ENCODE assay signal across 17 cellular contexts in the genomic region with DNA sequence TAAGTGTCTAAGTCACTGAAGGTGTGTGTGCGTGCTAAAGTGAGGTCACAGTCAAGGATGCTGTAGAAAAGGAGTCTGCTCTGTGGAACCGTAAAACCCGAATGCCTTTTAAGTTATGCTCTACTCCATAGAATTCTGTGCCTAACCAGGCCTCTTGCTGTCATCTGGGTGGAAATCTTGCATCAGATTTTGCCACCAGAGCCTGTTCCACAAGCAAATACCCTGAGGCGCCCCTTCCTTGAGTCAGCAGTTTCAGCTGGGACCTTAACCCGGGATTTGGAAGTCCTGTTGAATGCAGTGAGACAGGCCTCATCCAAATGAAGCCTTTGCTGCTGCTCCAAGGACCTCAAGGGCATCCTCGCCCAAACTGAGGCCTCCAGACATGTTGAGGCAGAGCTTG.
"Had no signal": no experiment of that assay in that cellular context is flagged by ENCODE, and none has a peak within 500 bp of the region (broad histone marks: within the 10 kb centered on the region; RNA-seq: fewer than 3 reads in every experiment).

No MANE protein-coding gene starts in this region.

- H3K4me1 ChIP-seq: transverse colon had no signal

- H3K4me3 Mint-ChIP-seq: activated naive CD8-positive, alpha-beta T cell treated with anti-CD3 and anti-CD28 coated beads for 36 hours; activated T-helper 1 cell treated with anti-CD3 and anti-CD28 coated beads, Interleukin-12 subunit alpha, Interleukin-12 subunit beta, Interleukin-2, Interleukin-4 antibody, amounts not matched to agents 30 ng/mL and 10 ng/mL and 1 ng/mL, durations not matched to agents 14 hours and 24 hours and 36 hours; brain; effector memory CD8-positive, alpha-beta T cell; nephron; T-helper 2 cell treated with Interferon-gamma antibody and Interleukin-4, amounts not matched to agents 5 μg/mL and 100 μg/mL, for 36 hours had no signal

- H3K27ac Mint-ChIP-seq: activated naive CD8-positive, alpha-beta T cell treated with anti-CD3 and anti-CD28 coated beads for 36 hours; effector memory CD8-positive, alpha-beta T cell; nephron; progenitor cell of endocrine pancreas; T-helper 2 cell treated with Interferon-gamma antibody and Interleukin-4, amounts not matched to agents 5 μg/mL and 100 μg/mL, for 36 hours had no signal

- H3K36me3 ChIP-seq: right atrium auricular region, transverse colon had no signal

- H3K4me1 Mint-ChIP-seq: activated naive CD8-positive, alpha-beta T cell treated with anti-CD3 and anti-CD28 coated beads for 36 hours; brain; nephron had no signal

- H3K27me3 Mint-ChIP-seq: activated naive CD8-positive, alpha-beta T cell treated with anti-CD3 and anti-CD28 coated beads for 36 hours; brain; effector memory CD8-positive, alpha-beta T cell; progenitor cell of endocrine pancreas had no signal

- DNase-seq: activated CD4-positive, alpha-beta T cell treated with anti-CD3 and anti-CD28 coated beads, Interleukin-2, amount 50 U/mL, for 1 hour; activated naive CD8-positive, alpha-beta T cell treated with anti-CD3 and anti-CD28 coated beads for 36 hours; dermis blood vessel endothelial cell; effector memory CD8-positive, alpha-beta T cell; erythroblast; hypothalamus; kidney glomerular epithelial cell; stimulated activated CD4-positive, alpha-beta T cell treated with anti-CD3 and anti-CD28 coated beads, Interleukin-4, amount 100 ng/mL, for 24 hours; stimulated activated naive CD4-positive, alpha-beta T cell treated with Interleukin-2 at 50 U/mL for 16 hours; substantia nigra; transverse colon had no signal

- H3K9me3 ChIP-seq: right atrium auricular region, transverse colon had no signal

- H3K27ac ChIP-seq: right atrium auricular region, transverse colon had no signal

- ATAC-seq: effector memory CD8-positive, alpha-beta T cell had no signal

- H3K27me3 ChIP-seq: right atrium auricular region, transverse colon had no signal

- H3K4me3 ChIP-seq: right atrium auricular region, transverse colon had no signal

- H3K9me3 Mint-ChIP-seq: activated T-helper 1 cell treated with anti-CD3 and anti-CD28 coated beads, Interleukin-12 subunit alpha, Interleukin-12 subunit beta, Interleukin-2, Interleukin-4 antibody, amounts not matched to agents 30 ng/mL and 10 ng/mL and 1 ng/mL, durations not matched to agents 14 hours and 24 hours and 36 hours; effector memory CD8-positive, alpha-beta T cell had no signal
